Comparison of ENCODE assay signal across 1 cellular context in genomic region chr1:52551476-52552235, GRCh38.
TF ChIP-seq lines count a peak whose summit lies in the region.

No MANE protein-coding gene starts in this region.

TF ChIP-seq in GM23338, 12 proteins besides CTCF, POLR2A, EP300 and RAD21 (continued from another document):
- no peak for TF ChIP-seq ZNF462 (CRISPR knock-in tag; IDR thresholded peaks at IDR 0.05)
